ENCODE assay signal across 8 cellular contexts in the genomic region with DNA sequence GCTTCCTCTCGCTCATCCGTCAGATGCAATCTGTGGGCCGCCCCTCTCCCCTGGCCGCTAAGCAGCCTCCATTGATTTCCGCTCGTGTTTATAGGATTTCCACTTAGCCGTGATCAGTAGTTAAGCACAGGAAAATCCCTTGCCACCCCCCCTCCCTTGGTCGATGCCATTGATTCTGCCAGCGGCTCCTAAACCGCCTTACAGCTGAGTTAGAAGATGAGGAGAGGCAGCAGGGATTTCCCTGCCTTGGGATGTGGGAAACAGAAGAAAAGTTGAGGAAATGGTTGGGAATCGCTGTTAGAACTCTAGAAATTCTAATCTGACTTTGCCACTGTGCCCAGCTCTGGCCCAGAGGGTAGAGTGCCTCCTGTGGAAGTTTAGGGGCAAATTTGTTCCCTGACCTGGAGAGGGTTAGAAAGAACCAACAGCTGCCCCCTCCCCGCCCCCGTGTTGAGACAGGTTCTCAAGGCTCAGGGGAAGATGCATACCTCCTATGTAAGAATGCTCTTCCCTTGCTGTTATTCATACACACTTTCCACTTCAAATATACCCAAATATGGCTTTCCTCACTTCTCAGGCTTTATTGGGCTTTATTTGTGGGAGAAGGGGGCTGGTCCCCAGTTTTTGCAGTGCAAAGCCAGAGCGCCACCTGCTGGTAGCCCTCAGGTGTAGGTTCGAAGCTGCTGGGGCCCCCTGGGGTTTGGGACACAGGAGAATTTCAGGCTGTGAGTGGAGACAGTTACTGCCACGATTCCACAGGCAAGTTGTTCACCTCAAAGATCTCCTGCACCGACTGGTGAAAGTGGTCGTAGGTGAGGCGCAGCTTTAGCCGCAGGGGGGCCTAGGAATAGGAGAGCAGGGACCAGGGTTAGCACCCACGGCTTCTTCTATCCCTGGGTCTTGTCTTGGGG. TPM values are rescaled to one million over a fixed set of nuclear protein-coding genes. Genes with fewer than 3 reads are reported as not detected.
DNase-seq lines count a peak whose midpoint lies in the region; ATAC-seq, FAIRE-seq and TF ChIP-seq lines count a peak whose summit lies in the region.

No MANE protein-coding gene starts in this region.

- no peaks in the 10 kb centered on the region for H3K36me3 ChIP-seq in gastrocnemius medialis

- H3K4me3 ChIP-seq in gastrocnemius medialis: no peak overlapping the region

- TF ChIP-seq POLR2A in gastrocnemius medialis (IDR thresholded peaks at IDR 0.05): no peak

- in situ Hi-C loops in gastrocnemius medialis (cut with MboI; ENCODE audit: low sequenced_read_pairs in 4 of 4): loop anchor here in 3 of 4 donors (5.0 to 25.0 kb wide), 5 partner anchors 77 to 972 kb away; partner anchors contain the start of genes ABHD4 (in 1 of the 3), DAD1 (in 1 of the 3) and PABPN1 (in 1 of the 3)

- DNase-seq in A172 (ENCODE audit: low spot score) (peak; percentile 30), GM18507 (ENCODE audit: extremely low spot score, insufficient read length, low read depth) (no peak), NOMO-1 treated with DMSO at 0.1 percent for 48 hours (lab: John Stamatoyannopoulos, UW; ENCODE audit: unreplicated experiment) (peak; percentile 18), activated T-helper 1 cell treated with Interleukin-2 at 50 U/mL for 16 hours (ENCODE audit: low read depth) (peak; percentile 47), foreskin keratinocyte (no peak), gastrocnemius medialis (peak in 1 of 2 donors; percentile 23)

- ATAC-seq in foreskin keratinocyte (peak; percentile 10), gastrocnemius medialis (no peak), GM21367 (IDR thresholded peaks at IDR 0.05; ENCODE audit: unreplicated experiment) (no peak), GM18873 (IDR thresholded peaks at IDR 0.05; ENCODE audit: low FRiP score, unreplicated experiment) (no peak)

- intact Hi-C loops in gastrocnemius medialis (cut with DNase I; ENCODE audit: low total_unique reads): loop anchor here (5.0 to 10.0 kb wide), 3 partner anchors 237 to 876 kb away; partner anchors contain the start of genes PABPN1 and PRMT5

- H3K4me1 ChIP-seq in foreskin keratinocyte: no peaks in the 10 kb centered on the region
- H3K4me1 ChIP-seq in gastrocnemius medialis: peaks cover 19 to 30% of the 10 kb centered on the region in 2 donors

- peak; percentile 12 for FAIRE-seq in GM18507 (lab: Jason Lieb, UNC)

- H3K27ac ChIP-seq in foreskin keratinocyte (no peak overlapping the region), gastrocnemius medialis (no peak overlapping the region)

- no peaks in the 10 kb centered on the region for H3K9me3 ChIP-seq in gastrocnemius medialis

- no peaks in the 10 kb centered on the region for H3K27me3 ChIP-seq in foreskin keratinocyte
- no peaks in the 10 kb centered on the region for H3K27me3 ChIP-seq in gastrocnemius medialis

- peak; percentile 82 for TF ChIP-seq CTCF in foreskin keratinocyte (conservative IDR thresholded peaks at IDR 0.05)
- peak; percentile 58 to 86 (median 74) for TF ChIP-seq CTCF in gastrocnemius medialis (IDR thresholded peaks at IDR 0.05 in 4 of 5, conservative IDR thresholded peaks at IDR 0.05 in 1 of 5)

RNA-seq across cellular contexts. Expression of gene THTPA, which starts 3.2 kb away (rescaled TPM):
- total RNA-seq in A172 (2014; rRNA removed; shearing (Covaris generic)): 5.0 and 5.2 TPM in 2 replicates
- total RNA-seq in foreskin keratinocyte (4.0 and 6.0 TPM in 2 replicates), gastrocnemius medialis (10 to 100 TPM; 13.2 to 32.9 (median 21.4) TPM)
- 6.5 and 7.5 TPM in 2 replicates for polyA plus RNA-seq in foreskin keratinocyte

RNA-seq across cellular contexts. Expression of gene ZFHX2, which starts 7.7 kb away (rescaled TPM):
- 0.29 TPM in 2 replicates for total RNA-seq in A172 (2014; rRNA removed; shearing (Covaris generic))
- total RNA-seq in foreskin keratinocyte (0.32 and 0.44 TPM in 2 replicates), gastrocnemius medialis (under 1 TPM in 3 of 4 donors, not detected in 1; 0.23 to 0.44 (median 0.41) TPM)
- 0.33 and 0.76 TPM in 2 replicates for polyA plus RNA-seq in foreskin keratinocyte

RNA-seq across cellular contexts. Expression of gene AP1G2, which starts 8.3 kb away (rescaled TPM):
- total RNA-seq in A172 (2014; rRNA removed; shearing (Covaris generic)): 6.0 and 16.6 TPM in 2 replicates
- total RNA-seq in foreskin keratinocyte (79.0 and 80.6 TPM in 2 replicates), gastrocnemius medialis (10 to 100 TPM in 1 of 4 donors, 1 to 10 TPM in 3; 1.5 to 31.5 (median 7.8) TPM)
- polyA plus RNA-seq in foreskin keratinocyte: 89.8 and 91.1 TPM in 2 replicates

RNA-seq across cellular contexts. Expression of gene JPH4, which starts 19.3 kb away (rescaled TPM):
- total RNA-seq in A172 (2014; rRNA removed; shearing (Covaris generic)): not detected in 2 replicates
- total RNA-seq in foreskin keratinocyte: not detected in 2 replicates
- polyA plus RNA-seq in foreskin keratinocyte: 0.02 TPM in 1 of 2 replicates, not detected in the other
- total RNA-seq in gastrocnemius medialis: under 1 TPM in 1 of 4 donors, not detected in 3; 0.09 TPM

Comparison
In these comparisons a context has a peak if more than half of its experiments do, and no peak if none do; other contexts are left out.
1. DNase-seq: peak in A172 (single experiment), NOMO-1 treated with DMSO at 0.1 percent for 48 hours (single experiment) and activated T-helper 1 cell treated with Interleukin-2 at 50 U/mL for 16 hours (single experiment); none in GM18507 (single experiment) and foreskin keratinocyte (0 of 2).